Comparison of ENCODE assay signal across 8 cellular contexts in the genomic region with DNA sequence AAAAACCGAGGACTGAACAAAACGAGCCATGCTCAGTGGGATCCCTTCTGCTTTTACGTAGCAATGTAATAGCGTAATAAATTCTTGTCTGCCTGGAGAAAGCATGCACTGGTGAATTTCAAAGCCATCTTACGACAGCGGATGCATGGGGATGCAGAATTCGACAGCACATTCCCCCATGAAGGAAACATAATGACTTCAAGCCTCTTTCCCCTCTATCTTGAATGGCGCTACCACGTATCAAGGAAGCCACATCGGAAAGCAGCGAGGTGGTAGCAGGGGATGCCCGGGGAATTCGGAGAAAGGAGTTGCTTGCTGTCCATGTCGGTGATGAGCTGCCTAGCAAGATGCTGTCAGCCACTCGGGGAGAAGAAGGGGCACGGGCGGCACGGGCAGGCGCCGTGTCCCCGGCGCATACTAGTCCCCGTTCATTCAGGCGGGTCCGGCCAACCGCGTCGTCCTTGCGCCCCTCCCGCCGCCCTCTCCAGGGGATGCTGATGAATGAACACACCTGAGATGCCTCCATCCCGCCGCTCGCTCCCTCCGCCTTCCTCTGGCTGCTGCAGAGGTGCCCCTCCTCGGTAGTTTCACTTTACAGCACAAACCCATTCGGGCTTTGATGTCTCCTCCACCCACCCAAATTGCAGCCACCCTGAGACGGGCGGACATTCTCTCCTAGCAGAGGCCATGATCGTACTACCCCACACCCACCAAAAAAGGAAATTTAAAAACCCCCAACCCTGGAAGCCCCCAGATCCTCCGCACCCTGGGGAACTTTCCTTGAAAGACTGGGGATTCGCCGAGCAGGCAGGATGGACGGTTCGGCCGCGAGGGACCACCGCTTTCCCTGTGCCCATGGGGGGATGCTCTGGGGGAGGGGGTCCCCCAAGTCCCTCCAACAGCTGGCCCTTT. TPM values are rescaled to one million over a fixed set of nuclear protein-coding genes. Genes with fewer than 3 reads are reported as not detected.
A peak's percentile ranks its signal among the peaks of the same experiment; 100 is the strongest.
DNase-seq lines count a peak whose midpoint lies in the region; ATAC-seq and TF ChIP-seq lines count a peak whose summit lies in the region.

No MANE protein-coding gene starts in this region.

- peak overlapping the region; percentile 56; the same call in 1 of the 2 replicates for H3K9ac ChIP-seq in PC-3 (ENCODE audit: low read length)
- H3K9ac ChIP-seq in trophoblast cell (ENCODE audit: low read length) = peak overlapping the region; percentile 67

- H3F3A ChIP-seq in PC-3 (ENCODE audit: low read length, unreplicated experiment) = no peaks in the 10 kb centered on the region

- CTCF ChIA-PET in AG04449 (lab: Yijun Ruan, JAX) = interaction anchor here (0.6 kb wide), 1 partner anchor 96 kb away, joined by 6 read pairs; no protein-coding TSS in a partner anchor
- CTCF ChIA-PET in PC-3 (lab: Charles Lee) = no interaction called here

- H3K4me3 ChIP-seq in AG04449 (ENCODE audit: low read depth, low read length) = peak overlapping the region; percentile 78
- H3K4me3 ChIP-seq in PC-3 (ENCODE audit: low read length) = peak overlapping the region; percentile 93
- peak overlapping the region; percentile 76 for H3K4me3 ChIP-seq in trophoblast cell (ENCODE audit: low read depth, low read length)
- peak overlapping the region; percentile 84 for H3K4me3 ChIP-seq in urinary bladder (ENCODE audit: low read depth, low read length)

- no peak overlapping the region for H4K8ac ChIP-seq in trophoblast cell (ENCODE audit: low read depth, low read length)

- H4K20me1 ChIP-seq in PC-3 (ENCODE audit: low read length) = no peaks in the 10 kb centered on the region

- TF ChIP-seq CTCF in AG04449 (IDR thresholded peaks at IDR 0.05; ENCODE audit: insufficient read depth, low read length, missing control alignments) (no peak), PC-3 (conservative IDR thresholded peaks at IDR 0.05; ENCODE audit: low read depth, low read length) (no peak)

- no peak overlapping the region for H3K4ac ChIP-seq in trophoblast cell (ENCODE audit: low read depth, low read length)

- H2BK12ac ChIP-seq in trophoblast cell (ENCODE audit: low read length) = no peak overlapping the region

- H3K36me3 ChIP-seq in PC-3 (ENCODE audit: low read depth, low read length) = no peaks in the 10 kb centered on the region
- H3K36me3 ChIP-seq in trophoblast cell (ENCODE audit: control insufficient read depth in 1 of 2, insufficient read depth in 2 of 2, low read length in 2 of 2) = no peaks in the 10 kb centered on the region
- H3K36me3 ChIP-seq in urinary bladder (ENCODE audit: insufficient read depth) = no peaks in the 10 kb centered on the region

- H2BK120ac ChIP-seq in trophoblast cell (ENCODE audit: insufficient read depth, low read length, poor library complexity) = no peak overlapping the region

- H3K4me2 ChIP-seq in PC-3 (ENCODE audit: low read length) (peak overlapping the region; percentile 95), trophoblast cell (ENCODE audit: low read length) (peak overlapping the region; percentile 71)

- H3K4me1 ChIP-seq in PC-3 (ENCODE audit: insufficient read depth, low read length) (no peaks in the 10 kb centered on the region), trophoblast cell (ENCODE audit: control insufficient read depth in 1 of 2, insufficient read depth in 2 of 2, low read length in 2 of 2) (peaks cover 10 to 18% of the 10 kb centered on the region in 2 experiments), urinary bladder (ENCODE audit: insufficient read depth) (no peaks in the 10 kb centered on the region)

- intact Hi-C loops in PC-3 (cut with micrococcal nuclease) (loop anchor here (2.0 kb wide), 1 partner anchor 40 kb away; no protein-coding TSS in a partner anchor), head of caudate nucleus (cut with DNase I) (no loop called here)

- H3K27ac ChIP-seq in PC-3 (ENCODE audit: low read length) = no peak overlapping the region
- no peak overlapping the region for H3K27ac ChIP-seq in trophoblast cell (ENCODE audit: low read depth, low read length)
- peak overlapping the region; percentile 86 for H3K27ac ChIP-seq in urinary bladder (ENCODE audit: low read depth)

- no peak overlapping the region for H2BK5ac ChIP-seq in trophoblast cell (ENCODE audit: low read depth, low read length, poor library complexity)

- H3K79me1 ChIP-seq in trophoblast cell (ENCODE audit: low read length) = peaks cover 7% of the 10 kb centered on the region

- no peak overlapping the region for H4K91ac ChIP-seq in trophoblast cell (ENCODE audit: low read depth, low read length)

- H2AFZ ChIP-seq in PC-3 (ENCODE audit: low read length) (peak overlapping the region; percentile 90), trophoblast cell (ENCODE audit: insufficient read depth, low read length, poor library complexity) (peak overlapping the region; percentile 66)

- no CpG with 5 or more reads among the region's 48 CpGs for WGBS in trophoblast cell (ENCODE audit: extremely low coverage, insufficient coverage, insufficient read length)
- 1% methylated on average over 48 of the region's 48 CpGs for WGBS in urinary bladder

- H2AK5ac ChIP-seq in trophoblast cell (ENCODE audit: low read length) = no peak overlapping the region

- ATAC-seq in GM19395 (IDR thresholded peaks at IDR 0.05; ENCODE audit: unreplicated experiment) (peak; percentile 32), PC-3 (peak; percentile 39), HG03159 (IDR thresholded peaks at IDR 0.05; ENCODE audit: unreplicated experiment) (no peak)

- H4K12ac ChIP-seq in trophoblast cell (ENCODE audit: low read depth, low read length) = no peak overlapping the region

- POLR2A ChIA-PET in AG04449 (lab: Yijun Ruan, JAX) = no interaction called here
- POLR2A ChIA-PET in PC-3 (lab: Charles Lee; ENCODE audit: unreplicated experiment) = no interaction called here

- H3K9me3 ChIP-seq in PC-3 (ENCODE audit: low read length) (no peaks in the 10 kb centered on the region), trophoblast cell (ENCODE audit: insufficient read depth, low read depth, low read length) (no peaks in the 10 kb centered on the region)

- H3K27me3 ChIP-seq in PC-3 (ENCODE audit: low read length) (no peaks in the 10 kb centered on the region), trophoblast cell (ENCODE audit: insufficient read depth, low read length) (peaks cover 10% of the 10 kb centered on the region)

- DNase-seq in AG04449 (ENCODE audit: low read depth, low spot score) (no peak), PC-3 (peak; percentile 19), head of caudate nucleus (peak; percentile 34 to 85 (median 66)), trophoblast cell (peak in 1 of 2 donors; percentile 63)
- DNase-seq in activated naive CD4-positive, alpha-beta T cell treated with anti-CD3 and anti-CD28 coated beads, Interleukin-2, amount 50 U/mL, for 16 hours = peak; percentile 42

- H3K79me2 ChIP-seq in PC-3 (ENCODE audit: low read length) (no peaks in the 10 kb centered on the region), trophoblast cell (ENCODE audit: control insufficient read depth, insufficient read depth, low read length, poor library complexity) (peaks cover 2% of the 10 kb centered on the region)

- no peaks in the 10 kb centered on the region for H3K9me2 ChIP-seq in PC-3 (replicated peaks; ENCODE audit: low read length)

- H3K18ac ChIP-seq in trophoblast cell (ENCODE audit: low read length) = peak overlapping the region; percentile 55

- no peak overlapping the region for H3K23ac ChIP-seq in trophoblast cell (ENCODE audit: low read length)

- H3K14ac ChIP-seq in trophoblast cell (ENCODE audit: low read length) = peak overlapping the region; percentile 28

- BruUV-seq in PC-3 (replicated peaks; lab: Mats Ljungman, UMichigan) = TSS peak; percentile 59

RNA-seq across cellular contexts. Expression of a gene that starts 0.6 kb away (rescaled TPM):
- total RNA-seq in PC-3 (2014; rRNA removed) (3.7 and 4.1 TPM in 2 replicates), urinary bladder (297 TPM)
- polyA plus RNA-seq in trophoblast cell (2013) = 20.4 and 22.1 TPM in 2 replicates
- 697 TPM for polyA plus RNA-seq in urinary bladder

Comparison
In these comparisons a context has a peak if more than half of its experiments do, and no peak if none do; other contexts are left out.
1. RNA of a gene that starts 0.6 kb away (total RNA-seq): 297 TPM in urinary bladder (single experiment); 3.7 to 4.1 TPM in PC-3; every median in the first group is over 10 times any median in the second.
2. Peak in every context shown above with its lines, with median percentiles within 50 percentile points of each other: H3K4me3 ChIP-seq.